In the genomic region with DNA sequence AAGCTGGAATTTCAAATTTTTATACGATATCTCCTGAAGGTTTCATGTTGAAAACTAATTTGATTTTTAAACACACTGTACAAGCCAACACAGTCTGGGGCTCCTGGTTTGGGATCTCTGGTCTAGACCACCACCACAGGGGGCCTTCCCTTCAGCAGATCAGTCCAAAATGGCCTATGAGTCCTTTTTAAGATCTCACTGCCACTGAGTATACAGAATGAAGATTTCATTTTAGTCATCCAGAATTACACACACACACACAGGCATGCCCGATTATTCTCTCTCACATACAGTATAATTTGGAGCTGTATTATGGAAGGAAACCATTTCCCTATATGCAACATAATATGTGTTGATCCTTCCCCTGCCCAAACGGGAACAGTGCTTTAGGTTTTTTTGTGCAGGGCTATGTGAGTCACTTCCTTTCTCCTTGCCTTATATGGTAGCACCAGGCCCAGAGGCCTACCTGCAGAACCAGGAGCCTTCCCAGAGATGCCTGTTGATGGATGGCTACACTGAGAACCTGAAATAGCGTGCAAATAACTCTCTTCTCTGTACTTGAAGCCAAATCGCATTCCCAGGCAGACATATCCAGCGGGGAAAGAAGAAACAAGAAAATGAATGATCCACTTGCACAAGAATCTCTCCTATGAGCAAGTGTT, we compare ENCODE assay signal across 10 cellular contexts. TPM values are rescaled to one million over a fixed set of nuclear protein-coding genes. Genes with fewer than 3 reads are reported as not detected.
DNase-seq lines count a peak whose midpoint lies in the region; ATAC-seq, FAIRE-seq and TF ChIP-seq lines count a peak whose summit lies in the region.
"Had no signal": no experiment of that assay in that cellular context is flagged by ENCODE, and none has a peak within 500 bp of the region (broad histone marks: within the 10 kb centered on the region; RNA-seq: fewer than 3 reads in every experiment).

No MANE protein-coding gene starts in this region.

- TF ChIP-seq CTCF in OCI-LY7 (conservative IDR thresholded peaks at IDR 0.05; ENCODE audit: low read length) = no peak
- no peak for TF ChIP-seq CTCF in endodermal cell (conservative IDR thresholded peaks at IDR 0.05)

- POLR2A ChIA-PET in OCI-LY7 (lab: Charles Lee) = interaction anchor here (2.6 kb wide), 1 partner anchor 26 kb away, joined by 14 read pairs; no protein-coding TSS in a partner anchor

- no peak overlapping the region; the same call in 1 of the 2 replicates for H3K4me2 ChIP-seq in OCI-LY7 (ENCODE audit: low read length)

- no TSS peak for BruUV-seq in OCI-LY7 (replicated peaks; lab: Mats Ljungman, UMichigan)

- H3K9me3 ChIP-seq in OCI-LY7 (ENCODE audit: low read length) (no peaks in the 10 kb centered on the region), endodermal cell (ENCODE audit: control insufficient read depth, low read length) (no peaks in the 10 kb centered on the region)
- H3K9me3 ChIP-seq: thoracic aorta had no signal

- FAIRE-seq in urothelium cell line (lab: Jason Lieb, UNC) = no peak
- FAIRE-seq: astrocyte had no signal

- 60 to 66% methylated on average over 3 to 5 of the region's 6 CpGs for WGBS in endodermal cell (ENCODE audit: insufficient coverage in 1 of 2, insufficient read length in 1 of 2), 2 experiments

- no peak overlapping the region for H3K4me3 Mint-ChIP-seq in activated naive CD4-positive, alpha-beta T cell treated with anti-CD3 and anti-CD28 coated beads, Interleukin-2, amount 10 ng/mL, durations not matched to agents 7 days and 5 days
- H3K4me3 Mint-ChIP-seq in endodermal cell = no peak overlapping the region

- no peak overlapping the region for H3K27ac ChIP-seq in OCI-LY7 (ENCODE audit: low read depth, low read length, poor library complexity, severe bottlenecking)
- H3K27ac ChIP-seq in endodermal cell (ENCODE audit: low read depth, low read length) = no peak overlapping the region
- H3K27ac ChIP-seq: thoracic aorta had no signal

- peaks cover 72% of the 10 kb centered on the region for H3K4me1 Mint-ChIP-seq in activated naive CD4-positive, alpha-beta T cell treated with anti-CD3 and anti-CD28 coated beads, Interleukin-2, amount 10 ng/mL, durations not matched to agents 7 days and 5 days
- H3K4me1 Mint-ChIP-seq in endodermal cell = peaks cover 37% of the 10 kb centered on the region

- no peaks in the 10 kb centered on the region for H3K79me2 ChIP-seq in OCI-LY7 (ENCODE audit: insufficient read depth, low read depth, low read length)

- CTCF ChIA-PET in activated naive CD4-positive, alpha-beta T cell treated with anti-CD3 and anti-CD28 coated beads, Interleukin-2, amount 10 ng/mL, durations not matched to agents 7 days and 5 days (lab: Charles Lee) = interaction anchor here (1.2 kb wide), 1 partner anchor 51 kb away, joined by 4 read pairs; no protein-coding TSS in a partner anchor
- CTCF ChIA-PET in OCI-LY7 (lab: Charles Lee; ENCODE audit: unreplicated experiment) = no interaction called here

- H3K36me3 ChIP-seq in OCI-LY7 (ENCODE audit: insufficient read depth, low read length) (no peaks in the 10 kb centered on the region), endodermal cell (ENCODE audit: control insufficient read depth, insufficient read depth, low read length) (no peaks in the 10 kb centered on the region)
- H3K36me3 ChIP-seq: thoracic aorta had no signal

- H3K9me2 ChIP-seq in OCI-LY7 (ENCODE audit: insufficient read depth, low read length) = no peaks in the 10 kb centered on the region

- no peaks in the 10 kb centered on the region for H3K9me3 Mint-ChIP-seq in activated naive CD4-positive, alpha-beta T cell treated with anti-CD3 and anti-CD28 coated beads, Interleukin-2, amount 10 ng/mL, durations not matched to agents 7 days and 5 days
- H3K9me3 Mint-ChIP-seq in endodermal cell = peaks cover 7% of the 10 kb centered on the region

- DNase-seq in activated naive CD4-positive, alpha-beta T cell treated with anti-CD3 and anti-CD28 coated beads, Interleukin-2, amount 10 ng/mL, durations not matched to agents 7 days and 5 days = no peak
- no peak for DNase-seq in activated naive CD4-positive, alpha-beta T cell treated with anti-CD3 and anti-CD28 coated beads, Interleukin-2, amount 50 U/mL, for 16 hours
- DNase-seq in OCI-LY7 (ENCODE audit: low spot score) (no peak), endodermal cell (peak; percentile 72), urothelium cell line (ENCODE audit: low spot score) (no peak), NCI-H1436 (lab: John Stamatoyannopoulos, UW) (no peak)
- DNase-seq in stimulated activated naive CD8-positive, alpha-beta T cell treated with anti-CD3 and anti-CD28 coated beads, Interleukin-15, Interleukin-2, amounts not matched to agents 100 U/mL and 50 U/mL, for 24 hours = peak; percentile 36

- H3K27me3 ChIP-seq in endodermal cell (ENCODE audit: control insufficient read depth, insufficient read depth, low read length, poor library complexity, severe bottlenecking) = no peaks in the 10 kb centered on the region

- peaks cover 27% of the 10 kb centered on the region for H3K4me1 ChIP-seq in OCI-LY7 (ENCODE audit: insufficient read depth, low read length, poor library complexity, severe bottlenecking)
- H3K4me1 ChIP-seq in endodermal cell (ENCODE audit: control insufficient read depth, insufficient read depth, low read length) = peaks cover 11% of the 10 kb centered on the region

- no peak overlapping the region for H3K9ac ChIP-seq in endodermal cell (ENCODE audit: extremely low read depth, low read length, poor library complexity, severe bottlenecking)

- peak overlapping the region; percentile 76 for H2AFZ ChIP-seq in OCI-LY7 (ENCODE audit: low read length)

- intact Hi-C loops in OCI-LY7 (cut with micrococcal nuclease; ENCODE audit: unreplicated experiment) = loop anchor here (2.0 kb wide), 1 partner anchor 26 kb away; no protein-coding TSS in a partner anchor

- H3K36me3 Mint-ChIP-seq in activated naive CD4-positive, alpha-beta T cell treated with anti-CD3 and anti-CD28 coated beads, Interleukin-2, amount 10 ng/mL, durations not matched to agents 7 days and 5 days = peaks cover 8% of the 10 kb centered on the region
- no peaks in the 10 kb centered on the region for H3K36me3 Mint-ChIP-seq in endodermal cell (ENCODE audit: low read depth)

- no peaks in the 10 kb centered on the region for H4K20me1 ChIP-seq in OCI-LY7 (ENCODE audit: insufficient read depth, low read length)

- H3K27ac Mint-ChIP-seq in activated naive CD4-positive, alpha-beta T cell treated with anti-CD3 and anti-CD28 coated beads, Interleukin-2, amount 10 ng/mL, durations not matched to agents 7 days and 5 days = peak overlapping the region; percentile 73
- peak overlapping the region; percentile 1 for H3K27ac Mint-ChIP-seq in endodermal cell

- H3K27me3 Mint-ChIP-seq in activated naive CD4-positive, alpha-beta T cell treated with anti-CD3 and anti-CD28 coated beads, Interleukin-2, amount 10 ng/mL, durations not matched to agents 7 days and 5 days = peaks cover 4% of the 10 kb centered on the region
- H3K27me3 Mint-ChIP-seq in endodermal cell (ENCODE audit: insufficient read depth) = no peaks in the 10 kb centered on the region

- peak; percentile 75 for ATAC-seq in stimulated activated naive CD8-positive, alpha-beta T cell treated with anti-CD3 and anti-CD28 coated beads, Interleukin-15, Interleukin-2, amounts not matched to agents 100 U/mL and 50 U/mL, for 24 hours
- ATAC-seq in GM18861 (IDR thresholded peaks at IDR 0.05; ENCODE audit: unreplicated experiment) = no peak

- H3K4me3 ChIP-seq in OCI-LY7 (ENCODE audit: low read depth, low read length, poor library complexity, severe bottlenecking) (no peak overlapping the region), endodermal cell (ENCODE audit: low read length) (no peak overlapping the region)
- H3K4me3 ChIP-seq: thoracic aorta had no signal

RNA-seq across cellular contexts. Expression of a gene that starts 28.1 kb away (rescaled TPM):
- 66.4 and 84.1 TPM in 2 replicates for total RNA-seq in OCI-LY7 (2014; rRNA removed; shearing (Covaris generic))
- total RNA-seq in OCI-LY7 (2022) = 131 and 135 TPM in 2 replicates
- total RNA-seq in endodermal cell = 100 to 1,000 TPM; 199 to 412 TPM
- polyA plus RNA-seq in endodermal cell (2013, experiment 1 of 2) = 111 TPM
- polyA plus RNA-seq in endodermal cell (2013, experiment 2 of 2) = 108 TPM

Comparison
In these comparisons a context has a peak if more than half of its experiments do, and no peak if none do; other contexts are left out.
1. DNase-seq: peak in endodermal cell (single experiment) and stimulated activated naive CD8-positive, alpha-beta T cell treated with anti-CD3 and anti-CD28 coated beads, Interleukin-15, Interleukin-2, amounts not matched to agents 100 U/mL and 50 U/mL, for 24 hours (single experiment); none in activated naive CD4-positive, alpha-beta T cell treated with anti-CD3 and anti-CD28 coated beads, Interleukin-2, amount 10 ng/mL, durations not matched to agents 7 days and 5 days (single experiment), activated naive CD4-positive, alpha-beta T cell treated with anti-CD3 and anti-CD28 coated beads, Interleukin-2, amount 50 U/mL, for 16 hours (single experiment), OCI-LY7 (single experiment), urothelium cell line (single experiment) and NCI-H1436 (single experiment).